In the genomic region with DNA sequence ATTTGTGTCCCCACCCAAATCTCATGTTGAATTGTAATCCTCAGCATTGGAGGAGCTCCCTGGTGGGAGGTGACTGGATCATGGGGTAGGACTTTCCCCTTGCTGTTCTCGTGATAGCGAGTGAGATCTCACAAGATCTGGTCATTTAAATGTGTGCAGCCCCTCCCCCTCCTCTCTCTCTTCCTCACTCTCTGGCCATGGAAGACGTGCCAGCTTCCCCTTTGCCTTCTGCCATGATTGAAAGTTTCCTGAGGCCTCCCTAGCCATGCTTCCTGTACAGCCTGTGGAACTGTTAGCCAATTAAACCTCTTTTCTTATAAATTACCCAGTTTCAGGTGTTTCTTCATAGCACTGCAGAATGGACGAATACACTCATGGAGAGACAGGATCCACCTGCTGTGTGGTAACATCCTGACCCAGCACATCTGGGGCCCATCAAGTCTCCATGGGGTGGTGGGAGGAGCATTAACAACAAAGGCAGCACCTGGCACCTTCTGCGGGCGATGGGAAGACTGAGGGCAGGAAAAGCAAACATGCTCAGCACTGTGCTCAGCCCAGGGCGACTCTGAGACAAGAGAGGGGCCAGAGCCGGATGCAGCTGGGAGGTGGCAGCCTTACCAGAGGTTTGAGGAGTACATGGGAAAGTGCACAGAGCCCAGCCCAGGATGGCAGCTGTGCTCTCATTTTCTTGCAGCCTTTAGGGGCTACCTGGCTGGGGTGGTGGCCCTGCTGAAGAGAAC, we compare ENCODE assay signal across 1 cellular context.
TF ChIP-seq lines count a peak whose summit lies in the region.

No MANE protein-coding gene starts in this region.

TF ChIP-seq in H1, 55 proteins besides CTCF, POLR2A, EP300 and RAD21:
- TF ChIP-seq BACH1 (IDR thresholded peaks at IDR 0.05; ENCODE audit: low read length) = no peak
- peak; percentile 70; the same call in 1 of the 2 replicates for TF ChIP-seq TCF12 (IDR thresholded peaks at IDR 0.05; ENCODE audit: low read depth, low read length)
